1 cellular context compared by ENCODE assay signal in the genomic region with DNA sequence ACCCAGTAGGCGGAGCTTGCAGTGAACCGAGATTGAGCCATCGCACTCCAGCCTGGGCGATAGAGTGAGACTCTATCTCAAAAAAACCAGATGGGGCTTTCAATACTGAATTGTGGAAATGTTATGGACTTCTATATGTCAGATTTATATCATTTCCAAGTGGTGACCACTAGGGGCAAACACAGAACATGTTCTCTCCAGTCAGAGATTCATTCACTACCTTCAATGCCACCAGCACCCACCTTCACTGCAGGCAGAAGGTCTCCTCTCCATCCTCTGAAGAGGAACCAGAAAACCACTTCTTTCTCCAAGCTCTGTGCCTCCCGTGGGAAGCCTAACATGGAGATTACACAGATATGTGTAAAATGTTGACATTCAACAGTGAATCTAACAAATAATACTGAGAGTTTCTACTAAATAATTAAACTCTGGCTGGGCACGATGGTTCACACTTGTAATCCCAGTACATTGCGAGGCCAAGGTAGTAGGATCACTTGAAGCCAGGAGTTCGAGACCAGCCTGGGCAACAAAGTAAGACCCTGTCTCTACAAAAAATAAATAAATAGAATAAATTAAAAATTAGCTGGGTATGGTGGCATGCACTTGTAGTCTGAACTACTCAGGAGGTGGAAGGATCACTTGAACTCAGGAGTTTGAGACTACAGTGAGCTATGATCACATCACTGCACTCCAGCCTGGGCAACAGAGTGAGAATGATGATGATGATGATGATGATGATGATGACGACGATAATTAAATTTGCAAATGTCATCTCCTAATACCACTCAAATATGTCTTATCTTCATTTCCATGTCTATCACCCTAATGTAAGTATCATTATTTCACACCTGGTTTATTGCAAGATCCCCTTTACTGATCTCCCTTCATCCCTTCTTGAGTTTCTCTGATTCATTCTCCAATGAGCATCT.
TF ChIP-seq lines count a peak whose summit lies in the region.

No MANE protein-coding gene starts in this region.

TF ChIP-seq in H1, 55 proteins besides CTCF, POLR2A, EP300 and RAD21 (continued from another document):
- TF ChIP-seq EZH2 (IDR thresholded peaks at IDR 0.05; ENCODE audit: low read depth, low read length, severe bottlenecking) = no peak
